Comparison of ENCODE assay signal across 1 cellular context in the genomic region with DNA sequence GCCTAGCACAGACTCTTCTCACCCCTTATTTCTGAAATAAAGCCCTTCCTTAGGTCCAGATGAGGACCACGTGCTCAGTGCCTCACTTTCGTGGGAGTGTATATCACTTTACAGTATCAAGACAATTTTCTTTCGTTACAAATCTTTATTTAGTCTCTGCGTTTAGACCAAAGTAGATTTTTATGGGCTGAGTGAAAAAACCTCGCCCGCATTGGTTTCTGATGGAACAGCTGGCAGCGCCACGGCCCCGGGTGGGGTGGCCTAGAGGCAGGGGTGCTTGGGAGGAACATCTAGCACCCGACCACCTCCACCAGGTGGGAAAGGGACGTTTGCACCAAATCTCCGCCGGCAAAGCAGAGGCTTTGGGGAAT.
TF ChIP-seq lines count a peak whose summit lies in the region.

No MANE protein-coding gene starts in this region.

TF ChIP-seq in HepG2, 621 proteins besides CTCF, POLR2A, EP300 and RAD21:
- TF ChIP-seq, protein P1, sequence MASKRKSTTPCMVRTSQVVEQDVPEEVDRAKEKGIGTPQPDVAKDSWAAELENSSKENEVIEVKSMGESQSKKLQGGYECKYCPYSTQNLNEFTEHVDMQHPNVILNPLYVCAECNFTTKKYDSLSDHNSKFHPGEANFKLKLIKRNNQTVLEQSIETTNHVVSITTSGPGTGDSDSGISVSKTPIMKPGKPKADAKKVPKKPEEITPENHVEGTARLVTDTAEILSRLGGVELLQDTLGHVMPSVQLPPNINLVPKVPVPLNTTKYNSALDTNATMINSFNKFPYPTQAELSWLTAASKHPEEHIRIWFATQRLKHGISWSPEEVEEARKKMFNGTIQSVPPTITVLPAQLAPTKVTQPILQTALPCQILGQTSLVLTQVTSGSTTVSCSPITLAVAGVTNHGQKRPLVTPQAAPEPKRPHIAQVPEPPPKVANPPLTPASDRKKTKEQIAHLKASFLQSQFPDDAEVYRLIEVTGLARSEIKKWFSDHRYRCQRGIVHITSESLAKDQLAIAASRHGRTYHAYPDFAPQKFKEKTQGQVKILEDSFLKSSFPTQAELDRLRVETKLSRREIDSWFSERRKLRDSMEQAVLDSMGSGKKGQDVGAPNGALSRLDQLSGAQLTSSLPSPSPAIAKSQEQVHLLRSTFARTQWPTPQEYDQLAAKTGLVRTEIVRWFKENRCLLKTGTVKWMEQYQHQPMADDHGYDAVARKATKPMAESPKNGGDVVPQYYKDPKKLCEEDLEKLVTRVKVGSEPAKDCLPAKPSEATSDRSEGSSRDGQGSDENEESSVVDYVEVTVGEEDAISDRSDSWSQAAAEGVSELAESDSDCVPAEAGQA (IDR thresholded peaks at IDR 0.05; ENCODE audit: low read depth), result no peak
- TF ChIP-seq, protein P1 (CRISPR knock-in tag; IDR thresholded peaks at IDR 0.05; ENCODE audit: borderline replicate concordance), result no peak
- TF ChIP-seq ZSCAN30 (CRISPR knock-in tag; IDR thresholded peaks at IDR 0.05) (no peak), ZNF276 (CRISPR knock-in tag; IDR thresholded peaks at IDR 0.05; ENCODE audit: low read depth) (no peak), FOXK2 (IDR thresholded peaks at IDR 0.05) (no peak), ZNF367 (CRISPR knock-in tag; IDR thresholded peaks at IDR 0.05; ENCODE audit: borderline replicate concordance) (no peak), ZNF430 (CRISPR knock-in tag; IDR thresholded peaks at IDR 0.05) (no peak), ZNF674 (CRISPR knock-in tag; IDR thresholded peaks at IDR 0.05; ENCODE audit: low read depth) (no peak), RXRA (CRISPR knock-in tag; IDR thresholded peaks at IDR 0.05) (no peak), CENPBD1 (CRISPR knock-in tag; IDR thresholded peaks at IDR 0.05; ENCODE audit: borderline replicate concordance, low read depth) (no peak), BHLHE40 (IDR thresholded peaks at IDR 0.05; ENCODE audit: low read length) (no peak), TCF12 (IDR thresholded peaks at IDR 0.05) (no peak), TCF12 (CRISPR knock-in tag; IDR thresholded peaks at IDR 0.05) (no peak)
- TF ChIP-seq, protein P2, sequence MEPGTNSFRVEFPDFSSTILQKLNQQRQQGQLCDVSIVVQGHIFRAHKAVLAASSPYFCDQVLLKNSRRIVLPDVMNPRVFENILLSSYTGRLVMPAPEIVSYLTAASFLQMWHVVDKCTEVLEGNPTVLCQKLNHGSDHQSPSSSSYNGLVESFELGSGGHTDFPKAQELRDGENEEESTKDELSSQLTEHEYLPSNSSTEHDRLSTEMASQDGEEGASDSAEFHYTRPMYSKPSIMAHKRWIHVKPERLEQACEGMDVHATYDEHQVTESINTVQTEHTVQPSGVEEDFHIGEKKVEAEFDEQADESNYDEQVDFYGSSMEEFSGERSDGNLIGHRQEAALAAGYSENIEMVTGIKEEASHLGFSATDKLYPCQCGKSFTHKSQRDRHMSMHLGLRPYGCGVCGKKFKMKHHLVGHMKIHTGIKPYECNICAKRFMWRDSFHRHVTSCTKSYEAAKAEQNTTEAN (CRISPR knock-in tag; conservative IDR thresholded peaks at IDR 0.05), result no peak
- TF ChIP-seq, protein P3, sequence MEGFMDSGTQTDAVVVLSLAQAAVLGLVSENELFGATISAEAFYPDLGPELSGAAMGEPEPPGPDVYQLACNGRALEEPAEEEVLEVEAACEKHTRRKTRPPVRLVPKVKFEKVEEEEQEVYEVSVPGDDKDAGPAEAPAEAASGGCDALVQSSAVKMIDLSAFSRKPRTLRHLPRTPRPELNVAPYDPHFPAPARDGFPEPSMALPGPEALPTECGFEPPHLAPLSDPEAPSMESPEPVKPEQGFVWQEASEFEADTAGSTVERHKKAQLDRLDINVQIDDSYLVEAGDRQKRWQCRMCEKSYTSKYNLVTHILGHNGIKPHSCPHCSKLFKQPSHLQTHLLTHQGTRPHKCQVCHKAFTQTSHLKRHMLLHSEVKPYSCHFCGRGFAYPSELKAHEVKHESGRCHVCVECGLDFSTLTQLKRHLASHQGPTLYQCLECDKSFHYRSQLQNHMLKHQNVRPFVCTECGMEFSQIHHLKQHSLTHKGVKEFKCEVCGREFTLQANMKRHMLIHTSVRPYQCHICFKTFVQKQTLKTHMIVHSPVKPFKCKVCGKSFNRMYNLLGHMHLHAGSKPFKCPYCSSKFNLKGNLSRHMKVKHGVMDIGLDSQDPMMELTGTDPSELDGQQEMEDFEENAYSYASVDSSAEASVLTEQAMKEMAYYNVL (CRISPR knock-in tag; IDR thresholded peaks at IDR 0.05; ENCODE audit: borderline replicate concordance), result no peak
